ENCODE assay signal across 19 cellular contexts in the genomic region with DNA sequence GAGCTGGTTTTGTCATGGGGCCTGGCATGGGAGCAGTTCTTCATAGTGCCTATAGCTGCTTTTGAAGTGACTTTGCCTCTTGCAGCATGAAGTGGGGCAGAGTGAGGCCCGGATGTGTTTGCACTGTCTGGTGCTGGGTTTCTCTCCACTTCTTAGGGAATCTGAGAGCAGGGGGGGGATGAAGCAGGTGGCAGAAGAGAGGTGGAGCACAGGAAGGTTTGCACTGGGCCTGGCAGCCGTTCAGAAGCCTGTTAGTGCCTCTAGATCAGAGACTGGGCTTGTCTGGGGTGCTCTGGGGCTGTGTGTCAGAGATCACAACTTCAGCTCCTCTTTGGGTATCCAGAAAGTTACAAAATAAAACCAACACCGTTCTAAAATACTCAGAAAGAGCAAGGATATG. TPM values are rescaled to one million over a fixed set of nuclear protein-coding genes. Genes with fewer than 3 reads are reported as not detected.
DNase-seq lines count a peak whose midpoint lies in the region; ATAC-seq and TF ChIP-seq lines count a peak whose summit lies in the region.
"Had no signal": no experiment of that assay in that cellular context is flagged by ENCODE, and none has a peak within 500 bp of the region (broad histone marks: within the 10 kb centered on the region; RNA-seq: fewer than 3 reads in every experiment).

No MANE protein-coding gene starts in this region.

- H3K4me1 ChIP-seq in neutrophil (ENCODE audit: control insufficient read depth in 1 of 2, insufficient read depth in 1 of 2, low read depth in 1 of 2, low read length in 1 of 2): peaks cover 47 to 55% of the 10 kb centered on the region in 2 experiments

- no peak for ATAC-seq in GM21619 (IDR thresholded peaks at IDR 0.05; ENCODE audit: unreplicated experiment)
- ATAC-seq: left colon, right cardiac atrium had no signal

- H3K4me3 ChIP-seq in HL-60 (replicated peaks; ENCODE audit: insufficient read depth, low read length) (no peak overlapping the region), neutrophil (ENCODE audit: low read depth in 1 of 2, low read length in 1 of 2) (no peak overlapping the region)
- H3K4me3 ChIP-seq: coronary artery, ovary had no signal

- no peak overlapping the region for H3K4me3 Mint-ChIP-seq in activated CD4-positive, alpha-beta memory T cell treated with anti-CD3 and anti-CD28 coated beads for 36 hours
- no peak overlapping the region for H3K4me3 Mint-ChIP-seq in activated CD4-positive, alpha-beta memory T cell treated with anti-CD3 and anti-CD28 coated beads, Interleukin-2, amount 10 ng/mL, durations not matched to agents 7 days and 5 days
- no peak overlapping the region for H3K4me3 Mint-ChIP-seq in activated T-helper 1 cell treated with anti-CD3 and anti-CD28 coated beads, Interleukin-12 subunit alpha, Interleukin-12 subunit beta, Interleukin-2, Interleukin-4 antibody, amounts not matched to agents 30 ng/mL and 10 ng/mL and 1 ng/mL, durations not matched to agents 14 hours and 24 hours and 36 hours

- CTCF ChIA-PET in activated CD4-positive, alpha-beta memory T cell treated with anti-CD3 and anti-CD28 coated beads for 36 hours (lab: Charles Lee): interaction anchor here (0.9 kb wide), 1 partner anchor 12 kb away, joined by 4 read pairs; no protein-coding TSS in a partner anchor
- CTCF ChIA-PET in activated CD4-positive, alpha-beta memory T cell treated with anti-CD3 and anti-CD28 coated beads, Interleukin-2, amount 10 ng/mL, durations not matched to agents 7 days and 5 days (lab: Charles Lee): no interaction called here

- peaks cover 48% of the 10 kb centered on the region for H3K36me3 ChIP-seq in neutrophil
- H3K36me3 ChIP-seq: ovary had no signal

- H3K27me3 ChIP-seq in HL-60 (ENCODE audit: insufficient read depth, poor library complexity, severe bottlenecking) (no peaks in the 10 kb centered on the region), neutrophil (no peaks in the 10 kb centered on the region)
- H3K27me3 ChIP-seq: ovary had no signal

- H3K27ac ChIP-seq in HL-60 (replicated peaks) (peak overlapping the region; percentile 68), neutrophil (peak overlapping the region; percentile 76)
- H3K27ac ChIP-seq: coronary artery, ovary had no signal

- H3K36me3 Mint-ChIP-seq in activated CD4-positive, alpha-beta memory T cell treated with anti-CD3 and anti-CD28 coated beads for 36 hours: peaks cover 41% of the 10 kb centered on the region
- H3K36me3 Mint-ChIP-seq in activated CD4-positive, alpha-beta memory T cell treated with anti-CD3 and anti-CD28 coated beads, Interleukin-2, amount 10 ng/mL, durations not matched to agents 7 days and 5 days (ENCODE audit: low read depth): peaks cover 67% of the 10 kb centered on the region
- peaks cover 62% of the 10 kb centered on the region for H3K36me3 Mint-ChIP-seq in activated T-helper 1 cell treated with anti-CD3 and anti-CD28 coated beads, Interleukin-12 subunit alpha, Interleukin-12 subunit beta, Interleukin-2, Interleukin-4 antibody, amounts not matched to agents 30 ng/mL and 10 ng/mL and 1 ng/mL, durations not matched to agents 14 hours and 24 hours and 36 hours (ENCODE audit: low read depth)

- H3K9me3 ChIP-seq in neutrophil: no peaks in the 10 kb centered on the region
- H3K9me3 ChIP-seq: ovary had no signal

- peak overlapping the region; percentile 39 for H3K27ac Mint-ChIP-seq in activated CD4-positive, alpha-beta memory T cell treated with anti-CD3 and anti-CD28 coated beads for 36 hours
- no peak overlapping the region for H3K27ac Mint-ChIP-seq in activated CD4-positive, alpha-beta memory T cell treated with anti-CD3 and anti-CD28 coated beads, Interleukin-2, amount 10 ng/mL, durations not matched to agents 7 days and 5 days
- H3K27ac Mint-ChIP-seq in activated T-helper 1 cell treated with anti-CD3 and anti-CD28 coated beads, Interleukin-12 subunit alpha, Interleukin-12 subunit beta, Interleukin-2, Interleukin-4 antibody, amounts not matched to agents 30 ng/mL and 10 ng/mL and 1 ng/mL, durations not matched to agents 14 hours and 24 hours and 36 hours: peak overlapping the region; percentile 21

- H3K4me1 Mint-ChIP-seq in activated CD4-positive, alpha-beta memory T cell treated with anti-CD3 and anti-CD28 coated beads for 36 hours (ENCODE audit: low read depth): peaks cover 25% of the 10 kb centered on the region
- H3K4me1 Mint-ChIP-seq in activated CD4-positive, alpha-beta memory T cell treated with anti-CD3 and anti-CD28 coated beads, Interleukin-2, amount 10 ng/mL, durations not matched to agents 7 days and 5 days: peaks cover 44% of the 10 kb centered on the region
- H3K4me1 Mint-ChIP-seq in activated T-helper 1 cell treated with anti-CD3 and anti-CD28 coated beads, Interleukin-12 subunit alpha, Interleukin-12 subunit beta, Interleukin-2, Interleukin-4 antibody, amounts not matched to agents 30 ng/mL and 10 ng/mL and 1 ng/mL, durations not matched to agents 14 hours and 24 hours and 36 hours (ENCODE audit: low read depth): peaks cover 36% of the 10 kb centered on the region

- no peaks in the 10 kb centered on the region for H3K9me3 Mint-ChIP-seq in activated CD4-positive, alpha-beta memory T cell treated with anti-CD3 and anti-CD28 coated beads for 36 hours
- no peaks in the 10 kb centered on the region for H3K9me3 Mint-ChIP-seq in activated CD4-positive, alpha-beta memory T cell treated with anti-CD3 and anti-CD28 coated beads, Interleukin-2, amount 10 ng/mL, durations not matched to agents 7 days and 5 days
- H3K9me3 Mint-ChIP-seq in activated T-helper 1 cell treated with anti-CD3 and anti-CD28 coated beads, Interleukin-12 subunit alpha, Interleukin-12 subunit beta, Interleukin-2, Interleukin-4 antibody, amounts not matched to agents 30 ng/mL and 10 ng/mL and 1 ng/mL, durations not matched to agents 14 hours and 24 hours and 36 hours: no peaks in the 10 kb centered on the region

- H3K27me3 Mint-ChIP-seq in activated CD4-positive, alpha-beta memory T cell treated with anti-CD3 and anti-CD28 coated beads for 36 hours: no peaks in the 10 kb centered on the region
- no peaks in the 10 kb centered on the region for H3K27me3 Mint-ChIP-seq in activated CD4-positive, alpha-beta memory T cell treated with anti-CD3 and anti-CD28 coated beads, Interleukin-2, amount 10 ng/mL, durations not matched to agents 7 days and 5 days
- H3K27me3 Mint-ChIP-seq in activated T-helper 1 cell treated with anti-CD3 and anti-CD28 coated beads, Interleukin-12 subunit alpha, Interleukin-12 subunit beta, Interleukin-2, Interleukin-4 antibody, amounts not matched to agents 30 ng/mL and 10 ng/mL and 1 ng/mL, durations not matched to agents 14 hours and 24 hours and 36 hours (ENCODE audit: insufficient read depth): no peaks in the 10 kb centered on the region

- no peak for DNase-seq in activated CD4-positive, alpha-beta memory T cell treated with anti-CD3 and anti-CD28 coated beads for 36 hours
- DNase-seq in activated CD4-positive, alpha-beta memory T cell treated with anti-CD3 and anti-CD28 coated beads, Interleukin-2, amount 10 ng/mL, durations not matched to agents 7 days and 5 days: no peak
- DNase-seq in HL-60 (ENCODE audit: low read depth in 1 of 2, low spot score in 1 of 2): no peak
- DNase-seq in activated T-helper 1 cell treated with anti-CD3 and anti-CD28 coated beads, Interleukin-12 subunit alpha, Interleukin-12 subunit beta, Interleukin-2, Interleukin-4 antibody, amounts not matched to agents 30 ng/mL and 10 ng/mL and 1 ng/mL, durations not matched to agents 14 hours and 24 hours and 36 hours (ENCODE audit: low spot score): no peak
- DNase-seq in NCI-H1048 (lab: John Stamatoyannopoulos, UW): no peak
- no peak for DNase-seq in HUDEP-2 (lab: John Stamatoyannopoulos, UW; ENCODE audit: unreplicated experiment in 76 of 76)
- DNase-seq: ACHN; activated CD4-positive, CD25-positive, alpha-beta regulatory T cell treated with anti-CD3 and anti-CD28 coated beads, Interleukin-2, amount 50 U/mL, for 72 hours; C1 segment of cervical spinal cord; GDM1; left colon; mesenchymal stem cell; NCI-H226; ovary; right cardiac atrium; stimulated activated CD4-positive, alpha-beta T cell treated with anti-CD3 and anti-CD28 coated beads, Interleukin-12 subunit alpha, Interleukin-12 subunit beta, amount 100 ng/mL, for 4 hours had no signal

- POLR2A ChIA-PET in activated CD4-positive, alpha-beta memory T cell treated with anti-CD3 and anti-CD28 coated beads for 36 hours (lab: Charles Lee): interaction anchor here (0.9 kb wide), 1 partner anchor 19 kb away, joined by 3 read pairs; a partner anchor contains a TSS
- POLR2A ChIA-PET in activated CD4-positive, alpha-beta memory T cell treated with anti-CD3 and anti-CD28 coated beads, Interleukin-2, amount 10 ng/mL, durations not matched to agents 7 days and 5 days (lab: Charles Lee): interaction anchor here (0.9 kb wide), 1 partner anchor 9 kb away, joined by 4 read pairs; no protein-coding TSS in a partner anchor

- no peak for TF ChIP-seq CTCF in HL-60 (IDR thresholded peaks at IDR 0.05; ENCODE audit: insufficient read depth, low read length)
- no peak for TF ChIP-seq CTCF in neutrophil (IDR thresholded peaks at IDR 0.05)

- intact Hi-C loops in activated CD4-positive, alpha-beta memory T cell treated with anti-CD3 and anti-CD28 coated beads for 36 hours (cut with micrococcal nuclease): no loop called here
- intact Hi-C loops in activated T-helper 1 cell treated with anti-CD3 and anti-CD28 coated beads, Interleukin-12 subunit alpha, Interleukin-12 subunit beta, Interleukin-2, Interleukin-4 antibody, amounts not matched to agents 30 ng/mL and 10 ng/mL and 1 ng/mL, durations not matched to agents 14 hours and 24 hours and 36 hours (cut with micrococcal nuclease): no loop called here

RNA-seq across cellular contexts. Expression of a gene that starts 18.4 kb away (rescaled TPM):
- 10 to 100 TPM; 51.6 to 55.3 TPM for total RNA-seq in activated CD4-positive, alpha-beta memory T cell treated with anti-CD3 and anti-CD28 coated beads for 36 hours
- 10 to 100 TPM; 86.4 to 87.6 TPM for total RNA-seq in activated CD4-positive, alpha-beta memory T cell treated with anti-CD3 and anti-CD28 coated beads, Interleukin-2, amount 10 ng/mL, durations not matched to agents 7 days and 5 days
- total RNA-seq in activated T-helper 1 cell treated with anti-CD3 and anti-CD28 coated beads, Interleukin-12 subunit alpha, Interleukin-12 subunit beta, Interleukin-2, Interleukin-4 antibody, amounts not matched to agents 30 ng/mL and 10 ng/mL and 1 ng/mL, durations not matched to agents 14 hours and 24 hours and 36 hours: 47.9 and 50.2 TPM in 2 replicates

RNA-seq across cellular contexts. Expression of a gene that starts 18.5 kb away (rescaled TPM):
- total RNA-seq in activated CD4-positive, alpha-beta memory T cell treated with anti-CD3 and anti-CD28 coated beads for 36 hours: 10 to 100 TPM; 43.6 to 47.0 TPM
- 10 to 100 TPM; 61.6 to 66.2 TPM for total RNA-seq in activated CD4-positive, alpha-beta memory T cell treated with anti-CD3 and anti-CD28 coated beads, Interleukin-2, amount 10 ng/mL, durations not matched to agents 7 days and 5 days
- 64.0 and 67.4 TPM in 2 replicates for total RNA-seq in activated T-helper 1 cell treated with anti-CD3 and anti-CD28 coated beads, Interleukin-12 subunit alpha, Interleukin-12 subunit beta, Interleukin-2, Interleukin-4 antibody, amounts not matched to agents 30 ng/mL and 10 ng/mL and 1 ng/mL, durations not matched to agents 14 hours and 24 hours and 36 hours

RNA-seq across cellular contexts. Expression of a gene that starts 29.7 kb away (rescaled TPM):
- 10 to 100 TPM; 38.5 to 41.6 TPM for total RNA-seq in activated CD4-positive, alpha-beta memory T cell treated with anti-CD3 and anti-CD28 coated beads for 36 hours
- total RNA-seq in activated CD4-positive, alpha-beta memory T cell treated with anti-CD3 and anti-CD28 coated beads, Interleukin-2, amount 10 ng/mL, durations not matched to agents 7 days and 5 days: 10 to 100 TPM; 54.6 to 56.9 TPM
- 61.3 and 62.1 TPM in 2 replicates for total RNA-seq in activated T-helper 1 cell treated with anti-CD3 and anti-CD28 coated beads, Interleukin-12 subunit alpha, Interleukin-12 subunit beta, Interleukin-2, Interleukin-4 antibody, amounts not matched to agents 30 ng/mL and 10 ng/mL and 1 ng/mL, durations not matched to agents 14 hours and 24 hours and 36 hours

RNA-seq across cellular contexts. Expression of a gene that starts 50.6 kb away (rescaled TPM):
- 10 to 100 TPM; 20.6 to 23.0 TPM for total RNA-seq in activated CD4-positive, alpha-beta memory T cell treated with anti-CD3 and anti-CD28 coated beads for 36 hours
- 10 to 100 TPM; 29.0 to 30.8 TPM for total RNA-seq in activated CD4-positive, alpha-beta memory T cell treated with anti-CD3 and anti-CD28 coated beads, Interleukin-2, amount 10 ng/mL, durations not matched to agents 7 days and 5 days
- total RNA-seq in activated T-helper 1 cell treated with anti-CD3 and anti-CD28 coated beads, Interleukin-12 subunit alpha, Interleukin-12 subunit beta, Interleukin-2, Interleukin-4 antibody, amounts not matched to agents 30 ng/mL and 10 ng/mL and 1 ng/mL, durations not matched to agents 14 hours and 24 hours and 36 hours: 21.9 and 25.6 TPM in 2 replicates
